ENCODE assay signal across 10 cellular contexts in the genomic region with DNA sequence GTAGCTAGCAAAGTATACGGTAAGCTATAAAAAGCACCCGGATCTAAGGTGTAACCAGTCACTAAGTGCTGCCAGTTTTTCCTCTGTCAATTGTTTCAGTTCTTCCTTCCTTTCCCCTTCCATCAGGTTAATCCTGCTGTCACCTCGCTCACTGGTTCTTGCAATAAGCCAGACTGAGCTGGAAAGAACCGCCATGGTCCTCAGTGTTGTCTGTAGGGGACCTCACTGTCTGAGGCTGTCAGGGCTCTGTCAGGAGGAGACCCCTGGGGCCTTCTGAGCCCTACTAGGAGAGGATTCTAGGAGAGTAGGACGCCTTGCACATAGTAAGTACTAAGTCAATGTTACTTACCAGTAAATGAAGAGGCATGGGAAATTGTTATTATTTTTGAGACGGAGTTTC. TPM values are rescaled to one million over a fixed set of nuclear protein-coding genes. Genes with fewer than 3 reads are reported as not detected.
DNase-seq lines count a peak whose midpoint lies in the region; ATAC-seq and TF ChIP-seq lines count a peak whose summit lies in the region.
"Had no signal": no experiment of that assay in that cellular context is flagged by ENCODE, and none has a peak within 500 bp of the region (broad histone marks: within the 10 kb centered on the region; RNA-seq: fewer than 3 reads in every experiment).

No MANE protein-coding gene starts in this region.

- POLR2A ChIA-PET in CD4-positive, alpha-beta memory T cell (lab: Charles Lee; ENCODE audit: partially characterized antibody), result interaction anchor here (1.2 to 7.5 kb wide), 5 partner anchors 11 to 31 kb away, joined by 3 to 100 read pairs (median 51); no protein-coding TSS in a partner anchor

- no peak for TF ChIP-seq CTCF in KMS-11 (conservative IDR thresholded peaks at IDR 0.05; ENCODE audit: low read depth, low read length)
- no peak for TF ChIP-seq CTCF in neural crest cell (conservative IDR thresholded peaks at IDR 0.05)
- TF ChIP-seq CTCF in prostate gland (IDR thresholded peaks at IDR 0.05), result no peak

- 82% methylated on average over 6 of the region's 6 CpGs for WGBS in prostate gland

- H3K27me3 Mint-ChIP-seq in CD4-positive, alpha-beta memory T cell, result no peaks in the 10 kb centered on the region
- H3K27me3 Mint-ChIP-seq in central memory CD8-positive, alpha-beta T cell, result no peaks in the 10 kb centered on the region
- no peaks in the 10 kb centered on the region for H3K27me3 Mint-ChIP-seq in neural crest cell (ENCODE audit: low read depth)

- peaks cover 33 to 75% (median 49%) of the 10 kb centered on the region in 4 donors for H3K4me1 Mint-ChIP-seq in CD4-positive, alpha-beta memory T cell
- H3K4me1 Mint-ChIP-seq in central memory CD8-positive, alpha-beta T cell, result peaks cover 54% of the 10 kb centered on the region
- peaks cover 40% of the 10 kb centered on the region for H3K4me1 Mint-ChIP-seq in neural crest cell

- H4K20me1 ChIP-seq in KMS-11 (ENCODE audit: insufficient read depth), result no peaks in the 10 kb centered on the region

- H3K4me2 ChIP-seq in KMS-11, result peak overlapping the region; percentile 60; the same call in 1 of the 2 replicates

- TF ChIP-seq POLR2A in prostate gland (IDR thresholded peaks at IDR 0.05), result no peak

- peaks cover 19% of the 10 kb centered on the region; the same call in 1 of the 2 replicates for H3K79me2 ChIP-seq in KMS-11 (ENCODE audit: insufficient read depth, low read depth)

- intact Hi-C loops in CD4-positive, alpha-beta memory T cell (cut with micrococcal nuclease), result no loop called here
- intact Hi-C loops in prostate gland (cut with DNase I), result no loop called here

- no peak for DNase-seq in CD4-positive, alpha-beta memory T cell
- DNase-seq in central memory CD8-positive, alpha-beta T cell (ENCODE audit: low spot score in 2 of 2), result no peak
- DNase-seq in neural crest cell (ENCODE audit: low read depth, low spot score), result no peak
- no peak for DNase-seq in SW 1271 (lab: John Stamatoyannopoulos, UW)
- no peak for DNase-seq in prostate gland (ENCODE audit: low spot score)
- no peak for DNase-seq in T-helper 9 cell
- DNase-seq: effector CD4-positive, alpha-beta T cell; NCI-H510A had no signal

- H3K27ac Mint-ChIP-seq in CD4-positive, alpha-beta memory T cell, result peak overlapping the region; percentile 88 to 100 (median 94)
- peak overlapping the region; percentile 99 for H3K27ac Mint-ChIP-seq in central memory CD8-positive, alpha-beta T cell (ENCODE audit: low read depth)
- peak overlapping the region; percentile 58 for H3K27ac Mint-ChIP-seq in neural crest cell (ENCODE audit: unreplicated experiment)

- no peaks in the 10 kb centered on the region for H3K9me3 ChIP-seq in CD4-positive, alpha-beta memory T cell (ENCODE audit: control insufficient read depth in 1 of 2, low read length in 2 of 2)
- H3K9me3 ChIP-seq in prostate gland, result no peaks in the 10 kb centered on the region

- no peaks in the 10 kb centered on the region for H3K27me3 ChIP-seq in CD4-positive, alpha-beta memory T cell (ENCODE audit: insufficient read depth, low read length)
- no peaks in the 10 kb centered on the region for H3K27me3 ChIP-seq in KMS-11 (ENCODE audit: insufficient read depth, low read depth)
- H3K27me3 ChIP-seq in prostate gland (replicated peaks; ENCODE audit: insufficient read depth), result no peaks in the 10 kb centered on the region

- no peaks in the 10 kb centered on the region for H3K36me3 ChIP-seq in CD4-positive, alpha-beta memory T cell (ENCODE audit: insufficient read depth, low read length)
- H3K36me3 ChIP-seq in KMS-11 (ENCODE audit: insufficient read depth) (no peaks in the 10 kb centered on the region), prostate gland (no peaks in the 10 kb centered on the region)

- H2AFZ ChIP-seq in KMS-11 (ENCODE audit: low read depth), result no peak overlapping the region

- no peak overlapping the region for H3K4me3 ChIP-seq in CD4-positive, alpha-beta memory T cell (ENCODE audit: low read length in 2 of 2)
- H3K4me3 ChIP-seq in KMS-11 (IDR thresholded peaks at IDR 0.05; ENCODE audit: insufficient read depth, low read depth, low read length) (no peak overlapping the region), prostate gland (no peak overlapping the region)

- H3K9me3 Mint-ChIP-seq in CD4-positive, alpha-beta memory T cell, result peaks cover 0 to 6% (median 2%) of the 10 kb centered on the region in 8 donors
- H3K9me3 Mint-ChIP-seq in central memory CD8-positive, alpha-beta T cell, result no peaks in the 10 kb centered on the region
- peaks cover 4% of the 10 kb centered on the region for H3K9me3 Mint-ChIP-seq in neural crest cell

- H3K9ac ChIP-seq in KMS-11, result no peak overlapping the region

- CTCF ChIA-PET in CD4-positive, alpha-beta memory T cell (lab: Charles Lee; ENCODE audit: partially characterized antibody), result interaction anchor here (2.5 to 10.0 kb wide), 6 partner anchors 11 to 41 kb away, joined by 5 to 233 read pairs (median 58); no protein-coding TSS in a partner anchor

- H3K4me1 ChIP-seq in CD4-positive, alpha-beta memory T cell (ENCODE audit: insufficient read depth, low read length), result peaks cover 45% of the 10 kb centered on the region
- H3K4me1 ChIP-seq in KMS-11 (ENCODE audit: low read depth, poor library complexity, severe bottlenecking) (peaks cover 12% of the 10 kb centered on the region), prostate gland (replicated peaks) (no peaks in the 10 kb centered on the region)

- peak overlapping the region; percentile 13 for H3K27ac ChIP-seq in CD4-positive, alpha-beta memory T cell (ENCODE audit: low read depth, low read length)
- H3K27ac ChIP-seq in KMS-11 (no peak overlapping the region), prostate gland (no peak overlapping the region)

- H3K36me3 Mint-ChIP-seq in CD4-positive, alpha-beta memory T cell, result peaks cover 0 to 20% of the 10 kb centered on the region in 2 donors
- peaks cover 22% of the 10 kb centered on the region for H3K36me3 Mint-ChIP-seq in central memory CD8-positive, alpha-beta T cell (ENCODE audit: insufficient read depth)
- peaks cover 14% of the 10 kb centered on the region for H3K36me3 Mint-ChIP-seq in neural crest cell (ENCODE audit: low read depth)

- no peak for ATAC-seq in central memory CD8-positive, alpha-beta T cell (replicated peaks; ENCODE audit: extremely low read depth, poor library complexity, severe bottlenecking)
- no peak for ATAC-seq in HG02588 (IDR thresholded peaks at IDR 0.05; ENCODE audit: unreplicated experiment)

- peak overlapping the region; percentile 51 to 99 (median 85) for H3K4me3 Mint-ChIP-seq in CD4-positive, alpha-beta memory T cell
- H3K4me3 Mint-ChIP-seq in central memory CD8-positive, alpha-beta T cell, result peak overlapping the region; percentile 96
- H3K4me3 Mint-ChIP-seq in neural crest cell, result peak overlapping the region; percentile 100

RNA-seq across cellular contexts. Expression of a gene that starts 1.4 kb away (rescaled TPM):
- 10 to 100 TPM; 49.0 to 49.2 TPM for total RNA-seq in CD4-positive, alpha-beta memory T cell
- polyA plus RNA-seq in CD4-positive, alpha-beta memory T cell, result 10 to 100 TPM; 20.6 to 24.4 TPM
- total RNA-seq in neural crest cell, result 14.3 and 15.5 TPM in 2 replicates
- 10 to 100 TPM; 16.0 to 30.7 TPM for total RNA-seq in prostate gland

RNA-seq across cellular contexts. Expression of a gene that starts 23.0 kb away (rescaled TPM):
- total RNA-seq in CD4-positive, alpha-beta memory T cell, result 100 to 1,000 TPM; 161 to 164 TPM
- polyA plus RNA-seq in CD4-positive, alpha-beta memory T cell, result 100 to 1,000 TPM in 1 of 2 donors, 10 to 100 TPM in 1; 91.2 to 111 TPM
- total RNA-seq in neural crest cell (98.7 and 102 TPM in 2 replicates), prostate gland (10 to 100 TPM; 10.2 to 18.0 TPM)
